Comparison of ENCODE assay signal across 8 cellular contexts in the genomic region with DNA sequence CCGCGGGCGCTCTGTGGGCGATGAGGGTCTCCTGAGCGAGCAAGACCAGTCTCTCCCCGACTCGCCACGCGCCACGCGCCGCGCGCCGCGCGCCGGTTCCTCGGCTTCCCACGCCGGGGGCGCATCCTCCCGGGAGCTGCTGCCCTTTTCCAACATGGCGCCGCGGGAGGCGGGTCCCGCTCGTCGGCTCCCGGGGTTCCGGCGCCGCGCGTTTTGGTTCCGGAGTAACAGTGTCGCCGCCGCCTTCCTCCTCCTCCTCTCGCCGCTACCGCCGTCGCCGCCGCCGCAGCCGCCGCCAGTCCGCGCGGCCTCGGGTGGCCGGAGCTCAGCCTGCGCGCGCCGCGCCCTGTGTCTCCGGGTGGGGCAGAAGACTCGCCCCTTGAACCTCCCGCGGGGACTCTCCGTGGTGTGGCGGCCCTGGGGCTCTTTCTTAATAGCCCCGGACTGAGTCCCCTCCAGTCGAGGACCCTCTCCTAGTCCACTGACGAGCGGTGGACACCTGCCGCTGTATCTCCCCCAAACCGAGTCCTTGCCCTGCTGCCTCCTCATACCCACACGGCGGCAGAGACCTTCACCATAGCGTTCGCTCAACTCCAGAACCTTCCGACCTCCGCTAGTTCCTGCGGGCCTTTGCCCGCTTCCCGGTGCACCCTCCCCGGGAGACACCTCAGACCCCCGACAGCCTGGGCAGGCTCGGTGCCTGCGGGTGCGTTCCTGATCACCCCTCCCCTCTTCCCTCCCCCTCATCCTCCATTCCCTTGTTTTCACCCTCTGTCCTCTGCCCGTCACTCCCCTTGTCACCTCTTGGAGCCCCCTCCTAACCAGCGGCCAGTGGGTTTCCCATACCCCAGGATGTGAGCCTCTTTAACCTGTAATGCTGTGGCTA. TPM values are rescaled to one million over a fixed set of nuclear protein-coding genes. Genes with fewer than 3 reads are reported as not detected.
DNase-seq lines count a peak whose midpoint lies in the region; ATAC-seq and TF ChIP-seq lines count a peak whose summit lies in the region.

MAP2K5 (plus strand) TSS at position 242 of the 886 bp plus-strand sequence; CDS start at position 875, 633 bp downstream.

- peak; percentile 82 for DNase-seq in Ammon's horn (ENCODE audit: low spot score)
- no peak for DNase-seq in LNCaP clone FGC (ENCODE audit: low read depth)
- peak; percentile 51 for DNase-seq in SKM-1 (lab: John Stamatoyannopoulos, UW; ENCODE audit: unreplicated experiment)
- peak; percentile 73 to 96 (median 92) for DNase-seq in head of caudate nucleus
- DNase-seq in osteocyte (ENCODE audit: extremely low spot score, unreplicated experiment): peak; percentile 93

- no peaks in the 10 kb centered on the region for H3K27me3 Mint-ChIP-seq in activated naive CD4-positive, alpha-beta T cell treated with anti-CD3 and anti-CD28 coated beads, Interleukin-2, amount 50 U/mL, for 24 hours
- no peaks in the 10 kb centered on the region for H3K27me3 Mint-ChIP-seq in osteocyte (ENCODE audit: unreplicated experiment)

- peak within 1 kb of the TSS; percentile 97 for H3K4me3 Mint-ChIP-seq in activated naive CD4-positive, alpha-beta T cell treated with anti-CD3 and anti-CD28 coated beads, Interleukin-2, amount 50 U/mL, for 24 hours
- H3K4me3 Mint-ChIP-seq in osteocyte (ENCODE audit: unreplicated experiment): peak within 1 kb of the TSS; percentile 86

- ATAC-seq in GM19397 (IDR thresholded peaks at IDR 0.05; ENCODE audit: unreplicated experiment): peak; percentile 52

- peak within 1 kb of the TSS; percentile 97 for H3K27ac Mint-ChIP-seq in activated naive CD4-positive, alpha-beta T cell treated with anti-CD3 and anti-CD28 coated beads, Interleukin-2, amount 50 U/mL, for 24 hours
- H3K27ac Mint-ChIP-seq in osteocyte (ENCODE audit: unreplicated experiment): peak within 1 kb of the TSS; percentile 88

- H3K9me3 Mint-ChIP-seq in activated naive CD4-positive, alpha-beta T cell treated with anti-CD3 and anti-CD28 coated beads, Interleukin-2, amount 50 U/mL, for 24 hours: no peaks in the 10 kb centered on the region
- H3K9me3 Mint-ChIP-seq in osteocyte (ENCODE audit: unreplicated experiment): no peaks in the 10 kb centered on the region

- intact Hi-C loops in head of caudate nucleus (cut with DNase I): loop anchor here (2.0 to 10.0 kb wide), 2 partner anchors 22 to 88 kb away; partner anchors contain the start of gene C15orf61

- peak within 1 kb of the TSS; percentile 83 for H3K27ac ChIP-seq in temporal lobe (ENCODE audit: low read depth, low read length)

- TF ChIP-seq CTCF in LNCaP clone FGC (IDR thresholded peaks at IDR 0.05; ENCODE audit: control insufficient read depth, extremely low read depth, insufficient read depth) (no peak), osteocyte (IDR thresholded peaks at IDR 0.05) (no peak)

- peaks cover 57% of the 10 kb centered on the region for H3K4me1 Mint-ChIP-seq in activated naive CD4-positive, alpha-beta T cell treated with anti-CD3 and anti-CD28 coated beads, Interleukin-2, amount 50 U/mL, for 24 hours
- H3K4me1 Mint-ChIP-seq in osteocyte (ENCODE audit: unreplicated experiment): peaks cover 31% of the 10 kb centered on the region

- H3K36me3 Mint-ChIP-seq in activated naive CD4-positive, alpha-beta T cell treated with anti-CD3 and anti-CD28 coated beads, Interleukin-2, amount 50 U/mL, for 24 hours: no peaks in the 10 kb centered on the region
- H3K36me3 Mint-ChIP-seq in osteocyte (ENCODE audit: unreplicated experiment): peaks cover 8% of the 10 kb centered on the region

- peak within 1 kb of the TSS; percentile 72 for H3K4me3 ChIP-seq in LNCaP clone FGC (ENCODE audit: low read depth, low read length)

RNA-seq across cellular contexts. Expression of gene MAP2K5, which starts in this region (rescaled TPM):
- total RNA-seq in osteocyte (26.1 and 26.9 TPM in 2 replicates), temporal lobe (12.3 TPM)
